9 cellular contexts compared by ENCODE assay signal in the genomic region with DNA sequence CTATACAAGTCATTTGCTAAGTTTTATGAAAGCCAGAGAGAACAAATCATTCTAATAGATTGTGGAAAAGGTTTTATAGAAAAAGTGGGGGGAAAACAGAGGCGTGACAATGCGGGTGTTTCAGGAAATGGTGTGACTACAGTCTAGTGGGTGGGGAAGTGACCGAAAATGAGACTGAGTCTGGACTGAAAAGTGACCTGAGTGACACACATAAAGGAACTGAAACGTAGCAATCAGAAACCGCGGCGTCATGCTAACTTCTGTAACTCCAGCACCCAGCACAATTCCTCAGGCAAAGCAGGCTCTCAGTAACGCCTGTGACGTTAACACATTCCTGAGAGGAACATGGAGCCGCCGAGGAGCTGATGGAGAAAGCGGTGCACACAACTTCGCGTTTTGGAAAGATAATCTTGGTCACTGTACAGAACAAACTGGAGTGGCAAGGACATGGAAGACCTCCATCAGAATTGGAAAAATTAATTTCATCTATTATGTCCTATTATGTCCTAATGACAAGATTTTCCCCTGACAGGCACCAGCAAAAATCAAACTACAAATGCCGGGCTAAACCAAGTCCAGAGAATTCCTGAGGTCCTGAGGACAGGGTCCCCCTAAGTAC. TPM values are rescaled to one million over a fixed set of nuclear protein-coding genes. Genes with fewer than 3 reads are reported as not detected.
DNase-seq lines count a peak whose midpoint lies in the region; ATAC-seq, FAIRE-seq and TF ChIP-seq lines count a peak whose summit lies in the region.
"Had no signal": no experiment of that assay in that cellular context is flagged by ENCODE, and none has a peak within 500 bp of the region (broad histone marks: within the 10 kb centered on the region; RNA-seq: fewer than 3 reads in every experiment).

No MANE protein-coding gene starts in this region.

- no peak for TF ChIP-seq CTCF in Caco-2 (IDR thresholded peaks at IDR 0.05; ENCODE audit: insufficient read depth in 1 of 2, low read depth in 1 of 2, low read length in 1 of 2, severe bottlenecking in 1 of 2, unreplicated experiment in 1 of 2)

- DNase-seq in AG08396 (ENCODE audit: low spot score) (peak; percentile 39), mucosa of gallbladder (ENCODE audit: low spot score) (peak; percentile 29), H54 (ENCODE audit: insufficient read length, low spot score) (no peak), NCI-H774 (lab: John Stamatoyannopoulos, UW) (no peak), Caco-2 (no peak)
- DNase-seq in activated T-cell treated with anti-CD3 and anti-CD28 coated beads, Interleukin-2, amount 50 U/mL, for 48 hours = peak; percentile 69 to 76

- H3K27ac Mint-ChIP-seq in Caco-2 (ENCODE audit: unreplicated experiment) = no peak overlapping the region

- no TSS peak for BruUV-seq in Caco-2 (replicated peaks; lab: Mats Ljungman, UMichigan)

- no peak for TF ChIP-seq POLR2A in H54 (IDR thresholded peaks at IDR 0.05; ENCODE audit: low read depth, low read length)

- H3K4me3 ChIP-seq in Caco-2 (ENCODE audit: low read depth, low read length) = no peak overlapping the region

- no peaks in the 10 kb centered on the region for H3K9me3 Mint-ChIP-seq in Caco-2 (ENCODE audit: unreplicated experiment)

- no peaks in the 10 kb centered on the region for H3K4me1 Mint-ChIP-seq in Caco-2 (ENCODE audit: low read depth, unreplicated experiment)

- no peaks in the 10 kb centered on the region for H3K36me3 Mint-ChIP-seq in Caco-2 (ENCODE audit: insufficient read depth, unreplicated experiment)

- CTCF ChIA-PET in Caco-2 (lab: Charles Lee) = no interaction called here

- H3K9me3 ChIP-seq in Caco-2 = no peaks in the 10 kb centered on the region

- no peaks in the 10 kb centered on the region for H3K36me3 ChIP-seq in Caco-2 (ENCODE audit: control insufficient read depth, insufficient read depth, low read length)

- H3K27me3 ChIP-seq in Caco-2 (replicated peaks; ENCODE audit: control insufficient read depth, insufficient read depth, low read length) = no peaks in the 10 kb centered on the region

- no peak overlapping the region for H3K4me3 Mint-ChIP-seq in Caco-2 (ENCODE audit: unreplicated experiment)

- H3K4me1 ChIP-seq in Caco-2 = no peaks in the 10 kb centered on the region

- H3K27me3 Mint-ChIP-seq in Caco-2 (ENCODE audit: insufficient read depth, unreplicated experiment) = no peaks in the 10 kb centered on the region

- no peak for FAIRE-seq in H54 (lab: Jason Lieb, UNC)

- ATAC-seq in GM19324 (IDR thresholded peaks at IDR 0.05; ENCODE audit: low FRiP score, unreplicated experiment) (peak; percentile 90), HG03196 (IDR thresholded peaks at IDR 0.05; ENCODE audit: unreplicated experiment) (peak; percentile 90)

- POLR2A ChIA-PET in Caco-2 (lab: Charles Lee) = no interaction called here

- intact Hi-C loops in Caco-2 (cut with micrococcal nuclease; ENCODE audit: unreplicated experiment) = no loop called here

RNA-seq across cellular contexts. Expression of a gene that starts 1.4 kb away (rescaled TPM):
- total RNA-seq in mucosa of gallbladder (2.9 TPM), Caco-2 (2022) (0.02 TPM in 1 of 2 replicates, not detected in the other)
- total RNA-seq: kidney epithelial cell had no signal

Comparison
In these comparisons a context has a peak if more than half of its experiments do, and no peak if none do; other contexts are left out.
1. DNase-seq: peak in AG08396 (single experiment), activated T-cell treated with anti-CD3 and anti-CD28 coated beads, Interleukin-2, amount 50 U/mL, for 48 hours (2 of 2) and mucosa of gallbladder (single experiment); none in H54 (single experiment), NCI-H774 (single experiment) and Caco-2 (0 of 2).